Comparison of ENCODE assay signal across 14 cellular contexts in genomic region chr16:84898447-84898846, GRCh38.
DNase-seq lines count a peak whose midpoint lies in the region; ATAC-seq, FAIRE-seq and TF ChIP-seq lines count a peak whose summit lies in the region.
"Had no signal": no experiment of that assay in that cellular context is flagged by ENCODE, and none has a peak within 500 bp of the region (broad histone marks: within the 10 kb centered on the region; RNA-seq: fewer than 3 reads in every experiment).

No MANE protein-coding gene starts in this region.

- peaks cover 11% of the 10 kb centered on the region for H3K4me1 Mint-ChIP-seq in stimulated activated effector memory CD8-positive, alpha-beta T cell treated with anti-CD3 and anti-CD28 coated beads, Interleukin-12 subunit alpha, Interleukin-12 subunit beta, amount 100 ng/mL, for 72 hours
- H3K4me1 Mint-ChIP-seq: central memory CD8-positive, alpha-beta T cell had no signal

- peak; percentile 51 for ATAC-seq in stimulated activated effector memory CD8-positive, alpha-beta T cell treated with anti-CD3 and anti-CD28 coated beads, Interleukin-12 subunit alpha, Interleukin-12 subunit beta, amount 100 ng/mL, for 72 hours
- no peak for ATAC-seq in HG03175 (IDR thresholded peaks at IDR 0.05; ENCODE audit: unreplicated experiment)
- ATAC-seq: naive thymus-derived CD8-positive, alpha-beta T cell had no signal

- no peak for TF ChIP-seq CTCF in OCI-LY7 (conservative IDR thresholded peaks at IDR 0.05; ENCODE audit: low read length)
- TF ChIP-seq CTCF in fibroblast of mammary gland (conservative IDR thresholded peaks at IDR 0.05; ENCODE audit: control insufficient read depth, insufficient read depth, low read depth, low read length) = no peak

- H3K27ac ChIP-seq in OCI-LY7 (ENCODE audit: low read depth, low read length, poor library complexity, severe bottlenecking) = no peak overlapping the region
- H3K27ac ChIP-seq: SK-N-MC had no signal

- H3K9me3 Mint-ChIP-seq in stimulated activated effector memory CD8-positive, alpha-beta T cell treated with anti-CD3 and anti-CD28 coated beads, Interleukin-12 subunit alpha, Interleukin-12 subunit beta, amount 100 ng/mL, for 72 hours = no peaks in the 10 kb centered on the region
- H3K9me3 Mint-ChIP-seq: central memory CD8-positive, alpha-beta T cell had no signal

- H3K79me2 ChIP-seq in OCI-LY7 (ENCODE audit: insufficient read depth, low read depth, low read length) = no peaks in the 10 kb centered on the region

- H3K9me2 ChIP-seq in OCI-LY7 (ENCODE audit: insufficient read depth, low read length) = no peaks in the 10 kb centered on the region

- CTCF ChIA-PET in OCI-LY7 (lab: Charles Lee; ENCODE audit: unreplicated experiment) = no interaction called here

- 0 out of 2 replicates have a peak overlapping the region, but pooled peaks have one; percentile 5 for H2AFZ ChIP-seq in OCI-LY7 (ENCODE audit: low read length)

- intact Hi-C loops in OCI-LY7 (cut with micrococcal nuclease; ENCODE audit: unreplicated experiment) = no loop called here

- no peaks in the 10 kb centered on the region for H3K36me3 Mint-ChIP-seq in stimulated activated effector memory CD8-positive, alpha-beta T cell treated with anti-CD3 and anti-CD28 coated beads, Interleukin-12 subunit alpha, Interleukin-12 subunit beta, amount 100 ng/mL, for 72 hours
- H3K36me3 Mint-ChIP-seq: naive thymus-derived CD8-positive, alpha-beta T cell had no signal

- H3K4me1 ChIP-seq in OCI-LY7 (ENCODE audit: insufficient read depth, low read length, poor library complexity, severe bottlenecking) = peaks cover 28% of the 10 kb centered on the region

- no peaks in the 10 kb centered on the region for H3K36me3 ChIP-seq in OCI-LY7 (ENCODE audit: insufficient read depth, low read length)
- H3K36me3 ChIP-seq: thoracic aorta had no signal

- H3K4me2 ChIP-seq in OCI-LY7 (ENCODE audit: low read length) = peak overlapping the region; percentile 19; the same call in 1 of the 2 replicates

- peak overlapping the region; percentile 10 for H3K4me3 Mint-ChIP-seq in stimulated activated effector memory CD8-positive, alpha-beta T cell treated with anti-CD3 and anti-CD28 coated beads, Interleukin-12 subunit alpha, Interleukin-12 subunit beta, amount 100 ng/mL, for 72 hours
- H3K4me3 Mint-ChIP-seq: central memory CD8-positive, alpha-beta T cell; naive thymus-derived CD8-positive, alpha-beta T cell had no signal

- H3K9me3 ChIP-seq in OCI-LY7 (ENCODE audit: low read length) = no peaks in the 10 kb centered on the region
- H3K9me3 ChIP-seq: thoracic aorta had no signal

- H3K4me3 ChIP-seq in OCI-LY7 (ENCODE audit: low read depth, low read length, poor library complexity, severe bottlenecking) (no peak overlapping the region), fibroblast of mammary gland (ENCODE audit: control insufficient read depth, low read depth, low read length) (no peak overlapping the region)
- H3K4me3 ChIP-seq: SK-N-MC, thoracic aorta had no signal

- no peak overlapping the region for H3K27ac Mint-ChIP-seq in stimulated activated effector memory CD8-positive, alpha-beta T cell treated with anti-CD3 and anti-CD28 coated beads, Interleukin-12 subunit alpha, Interleukin-12 subunit beta, amount 100 ng/mL, for 72 hours
- H3K27ac Mint-ChIP-seq: naive thymus-derived CD8-positive, alpha-beta T cell had no signal

- H4K20me1 ChIP-seq in OCI-LY7 (ENCODE audit: insufficient read depth, low read length) = no peaks in the 10 kb centered on the region

- POLR2A ChIA-PET in OCI-LY7 (lab: Charles Lee) = no interaction called here

- DNase-seq in HTR-8/SVneo (ENCODE audit: insufficient read length, low spot score) (no peak), OCI-LY7 (ENCODE audit: low spot score) (no peak), fibroblast of mammary gland (ENCODE audit: low read depth) (peak; percentile 55), DMS53 treated with DMSO at 0.1 percent for 48 hours (lab: John Stamatoyannopoulos, UW; ENCODE audit: unreplicated experiment) (no peak), amniotic stem cell (lab: John Stamatoyannopoulos, UW) (no peak)
- DNase-seq in stimulated activated effector memory CD8-positive, alpha-beta T cell treated with anti-CD3 and anti-CD28 coated beads, Interleukin-12 subunit alpha, Interleukin-12 subunit beta, amount 100 ng/mL, for 72 hours (ENCODE audit: low spot score in 2 of 2) = no peak
- DNase-seq: activated CD4-positive, CD25-positive, alpha-beta regulatory T cell treated with anti-CD3 and anti-CD28 coated beads, Interleukin-2, amount 50 U/mL, for 72 hours; activated effector memory CD4-positive, alpha-beta T cell treated with anti-CD3 and anti-CD28 coated beads, Interleukin-2, amount 50 U/mL, for 16 hours; naive thymus-derived CD8-positive, alpha-beta T cell had no signal

- BruUV-seq in OCI-LY7 (replicated peaks; lab: Mats Ljungman, UMichigan) = no TSS peak

- FAIRE-seq in HTR-8/SVneo (lab: Jason Lieb, UNC) = peak; percentile 84
- FAIRE-seq: islet of Langerhans had no signal
